8 cellular contexts compared by ENCODE assay signal in genomic region chr9:35603986-35604577, GRCh38. TPM values are rescaled to one million over a fixed set of nuclear protein-coding genes. Genes with fewer than 3 reads are reported as not detected.
DNase-seq lines count a peak whose midpoint lies in the region; ATAC-seq and TF ChIP-seq lines count a peak whose summit lies in the region.

No MANE protein-coding gene starts in this region.

- peak; percentile 86 for ATAC-seq in GM19351 (IDR thresholded peaks at IDR 0.05; ENCODE audit: unreplicated experiment)
- peak; percentile 76 for ATAC-seq in HG03521 (IDR thresholded peaks at IDR 0.05; ENCODE audit: unreplicated experiment)
- peak; percentile 93 for ATAC-seq in left lung

- peaks cover 21 to 38% of the 10 kb centered on the region in 2 donors for H3K4me1 ChIP-seq in left lung

- no peaks in the 10 kb centered on the region for H3K27me3 ChIP-seq in left lung

- peak; percentile 100 for DNase-seq in CD14-positive monocyte (ENCODE audit: low spot score)
- DNase-seq in NCI-H69 (lab: John Stamatoyannopoulos, UW) = peak; percentile 100
- DNase-seq in activated CD4-positive, alpha-beta T cell treated with anti-CD3 and anti-CD28 coated beads, Interleukin-2, amount 50 U/mL, for 24 hours (ENCODE audit: low read depth in 1 of 2, low spot score in 1 of 2) = peak; percentile 96 to 99
- DNase-seq in left lung = peak; percentile 100
- peak; percentile 97 to 98 for DNase-seq in stimulated activated CD4-positive, alpha-beta T cell treated with anti-CD3 and anti-CD28 coated beads, Interleukin-2, amount 100 ng/mL, for 48 hours

- intact Hi-C loops in CD14-positive monocyte (cut with micrococcal nuclease) = loop anchor here (2.0 to 10.0 kb wide), 5 partner anchors 53 to 211 kb away; partner anchors contain the start of genes CCDC107 (in 1 of the 2), CREB3 (in 1 of the 2), HINT2 (in 1 of the 2) and RMRP (in 1 of the 2)
- intact Hi-C loops in dendritic cell treated with granulocyte-macrophage colony-stimulating factor and Interleukin-4, amounts not matched to agents 40 ng/mL and 50 ng/mL, for 4 days (cut with micrococcal nuclease) = loop anchor here (1.0 to 2.0 kb wide), 3 partner anchors 42 to 128 kb away; partner anchors contain the start of genes CCDC107, CREB3, RMRP and TLN1
- intact Hi-C loops in left lung (cut with DNase I) = no loop called here

- H3K9me3 ChIP-seq in left lung = no peaks in the 10 kb centered on the region

- peaks cover 21 to 22% of the 10 kb centered on the region in 2 donors for H3K36me3 Mint-ChIP-seq in CD14-positive monocyte
- H3K36me3 Mint-ChIP-seq in dendritic cell treated with granulocyte-macrophage colony-stimulating factor and Interleukin-4, amounts not matched to agents 40 ng/mL and 50 ng/mL, for 4 days (ENCODE audit: low read depth) = peaks cover 33% of the 10 kb centered on the region

- H3K4me3 ChIP-seq in left lung = peak overlapping the region; percentile 55 to 70

- TF ChIP-seq CTCF in CD14-positive monocyte (IDR thresholded peaks at IDR 0.05) (peak; percentile 96), left lung (IDR thresholded peaks at IDR 0.05) (peak; percentile 89 to 97)

- peaks cover 0 to 2% (median 0%) of the 10 kb centered on the region in 3 donors for H3K27me3 Mint-ChIP-seq in CD14-positive monocyte (ENCODE audit: low read depth in 3 of 3)
- no peaks in the 10 kb centered on the region for H3K27me3 Mint-ChIP-seq in dendritic cell treated with granulocyte-macrophage colony-stimulating factor and Interleukin-4, amounts not matched to agents 40 ng/mL and 50 ng/mL, for 4 days

- H3K4me3 Mint-ChIP-seq in CD14-positive monocyte = peak overlapping the region; percentile 97 to 98
- H3K4me3 Mint-ChIP-seq in dendritic cell treated with granulocyte-macrophage colony-stimulating factor and Interleukin-4, amounts not matched to agents 40 ng/mL and 50 ng/mL, for 4 days = peak overlapping the region; percentile 96

- peak overlapping the region; percentile 92 to 94 for H3K27ac ChIP-seq in left lung

- H3K4me1 Mint-ChIP-seq in CD14-positive monocyte = peaks cover 34% of the 10 kb centered on the region
- H3K4me1 Mint-ChIP-seq in dendritic cell treated with granulocyte-macrophage colony-stimulating factor and Interleukin-4, amounts not matched to agents 40 ng/mL and 50 ng/mL, for 4 days (ENCODE audit: low read depth) = peaks cover 56% of the 10 kb centered on the region

- peaks cover 0 to 18% of the 10 kb centered on the region in 2 donors for H3K36me3 ChIP-seq in left lung

- peak overlapping the region; percentile 96 to 99 (median 99) for H3K27ac Mint-ChIP-seq in CD14-positive monocyte
- H3K27ac Mint-ChIP-seq in dendritic cell treated with granulocyte-macrophage colony-stimulating factor and Interleukin-4, amounts not matched to agents 40 ng/mL and 50 ng/mL, for 4 days = peak overlapping the region; percentile 94

- no peaks in the 10 kb centered on the region for H3K9me3 Mint-ChIP-seq in CD14-positive monocyte
- no peaks in the 10 kb centered on the region for H3K9me3 Mint-ChIP-seq in dendritic cell treated with granulocyte-macrophage colony-stimulating factor and Interleukin-4, amounts not matched to agents 40 ng/mL and 50 ng/mL, for 4 days

RNA-seq across cellular contexts. Expression of gene TESK1, which starts 1.0 kb away (rescaled TPM):
- polyA plus RNA-seq in CD14-positive monocyte = 1 to 10 TPM; 2.9 TPM
- 10 to 100 TPM; 40.6 to 44.6 TPM for total RNA-seq in left lung

RNA-seq across cellular contexts. Expression of gene CD72, which starts 14.1 kb away (rescaled TPM):
- polyA plus RNA-seq in CD14-positive monocyte = 1 to 10 TPM; 1.6 to 1.8 TPM
- 1 to 10 TPM; 3.4 to 4.0 TPM for total RNA-seq in left lung

RNA-seq across cellular contexts. Expression of gene SIT1, which starts 46.6 kb away (rescaled TPM):
- polyA plus RNA-seq in CD14-positive monocyte = under 1 TPM; 0.27 to 0.36 TPM
- 1 to 10 TPM in 1 of 2 donors, under 1 TPM in 1; 0.99 to 2.4 TPM for total RNA-seq in left lung

RNA-seq across cellular contexts. Expression of gene RMRP, which starts 53.7 kb away (rescaled TPM):
- 10 to 100 TPM in 1 of 2 donors, not detected in 1; 13.3 TPM for polyA plus RNA-seq in CD14-positive monocyte
- total RNA-seq in left lung = over 10,000 TPM; 27,227 to 27,465 TPM

RNA-seq across cellular contexts. Expression of gene CCDC107, which starts 54.0 kb away (rescaled TPM):
- polyA plus RNA-seq in CD14-positive monocyte = 10 to 100 TPM; 23.2 to 32.6 TPM
- 10 to 100 TPM; 24.7 to 25.6 TPM for total RNA-seq in left lung

Comparison
In these comparisons a context has a peak if more than half of its experiments do, and no peak if none do; other contexts are left out.
1. Peak in every context shown above with its lines: DNase-seq, ATAC-seq, H3K4me3 ChIP-seq and H3K27ac ChIP-seq.
2. intact Hi-C loops: an anchor here in CD14-positive monocyte (2.0 to 10.0 kb wide) and dendritic cell treated with granulocyte-macrophage colony-stimulating factor and Interleukin-4, amounts not matched to agents 40 ng/mL and 50 ng/mL, for 4 days (1.0 to 2.0 kb wide); none called in left lung.